14 cellular contexts compared by ENCODE assay signal in the genomic region with DNA sequence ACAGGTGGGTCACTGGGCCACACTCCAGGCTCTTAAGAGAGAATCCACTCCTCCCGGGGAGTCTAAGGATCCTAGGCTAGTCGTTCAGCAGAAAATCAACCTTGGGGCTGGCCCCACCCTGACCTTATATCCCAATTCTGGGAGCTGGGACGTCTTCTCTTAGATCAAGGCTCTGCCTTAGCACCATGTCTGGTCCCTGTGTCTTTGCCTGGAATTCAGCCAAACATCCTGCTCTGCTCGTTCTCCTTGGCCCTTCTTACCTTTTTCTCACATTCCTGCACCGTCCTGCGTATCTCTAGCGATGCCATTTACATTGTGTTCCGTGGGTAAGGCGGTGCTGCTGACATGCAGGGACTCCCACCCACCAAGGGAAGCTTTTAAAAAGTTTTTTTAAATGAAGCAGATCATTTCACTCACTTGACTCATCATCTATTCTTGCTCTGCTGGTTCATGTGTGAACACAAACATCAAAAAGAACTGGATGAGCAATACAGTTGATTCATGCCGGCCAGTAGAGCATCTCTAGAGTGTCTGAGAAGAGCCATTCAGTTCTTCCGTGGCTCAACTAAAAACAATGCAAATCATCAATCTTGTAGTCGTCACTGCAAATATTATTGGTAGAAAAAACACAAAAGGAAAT. TPM values are rescaled to one million over a fixed set of nuclear protein-coding genes. Genes with fewer than 3 reads are reported as not detected.
DNase-seq lines count a peak whose midpoint lies in the region; ATAC-seq and TF ChIP-seq lines count a peak whose summit lies in the region.
"Had no signal": no experiment of that assay in that cellular context is flagged by ENCODE, and none has a peak within 500 bp of the region (broad histone marks: within the 10 kb centered on the region; RNA-seq: fewer than 3 reads in every experiment).

No MANE protein-coding gene starts in this region.

- H3K4me1 ChIP-seq in osteoblast (ENCODE audit: insufficient read depth, low read length) (peaks cover 6% of the 10 kb centered on the region), neuronal stem cell (ENCODE audit: control insufficient read depth in 2 of 2, insufficient read depth in 1 of 2, low read depth in 1 of 2, low read length in 2 of 2) (peaks cover 0 to 5% of the 10 kb centered on the region in 2 donors)
- H3K4me1 ChIP-seq: testis had no signal

- H3K9me3 Mint-ChIP-seq in CD14-positive monocyte, result peaks cover 0 to 4% (median 0%) of the 10 kb centered on the region in 7 donors

- no peak overlapping the region for H3K9ac ChIP-seq in neuronal stem cell (ENCODE audit: low read depth, low read length, poor library complexity)

- H3K27ac Mint-ChIP-seq in CD14-positive monocyte, result no peak overlapping the region

- intact Hi-C loops in CD14-positive monocyte (cut with micrococcal nuclease), result no loop called here

- no peak overlapping the region for H2AK5ac ChIP-seq in neuronal stem cell (ENCODE audit: low read depth, low read length)

- no CpG with 5 or more reads among the region's 12 CpGs for WGBS in neuronal stem cell (ENCODE audit: extremely low coverage in 2 of 2, insufficient read length in 2 of 2, insufficient replicate concordance in 1 of 2), 2 donors

- no peaks in the 10 kb centered on the region for H4K20me1 ChIP-seq in osteoblast (ENCODE audit: insufficient read depth, low read length)

- peak overlapping the region; percentile 10 for H3K27ac ChIP-seq in epithelial cell of prostate
- no peak overlapping the region for H3K27ac ChIP-seq in osteoblast (ENCODE audit: low read depth, low read length)
- H3K27ac ChIP-seq in neuronal stem cell (replicated peaks; ENCODE audit: low read length), result no peak overlapping the region
- H3K27ac ChIP-seq: testis had no signal

- TF ChIP-seq CTCF in osteoblast (IDR thresholded peaks at IDR 0.05; ENCODE audit: extremely low read depth, low read depth, low read length) (no peak), CD14-positive monocyte (IDR thresholded peaks at IDR 0.05) (no peak)

- DNase-seq in GM03348 (ENCODE audit: low spot score), result peak; percentile 60
- DNase-seq in NCI-H345 treated with DMSO at 0.1 percent for 48 hours (lab: John Stamatoyannopoulos, UW; ENCODE audit: unreplicated experiment), result peak; percentile 9
- peak; percentile 66 for DNase-seq in epithelial cell of prostate (ENCODE audit: low read depth, low spot score)
- DNase-seq in osteoblast (ENCODE audit: insufficient read length, low spot score, missing footprints), result peak; percentile 91
- no peak for DNase-seq in neuronal stem cell (ENCODE audit: low spot score)
- no peak for DNase-seq in mesenteric fat pad (ENCODE audit: low spot score)
- DNase-seq in CD14-positive monocyte (ENCODE audit: low spot score), result no peak
- DNase-seq: activated T-cell treated with anti-CD3 and anti-CD28 coated beads for 4 hours, NCI-H1092 treated with DMSO at 0.1 percent for 48 hours, NCI-H524 treated with DMSO at 0.1 percent for 48 hours, SHP77 treated with DMSO at 0.1 percent for 48 hours, testis had no signal

- ATAC-seq in HG02884 (IDR thresholded peaks at IDR 0.05; ENCODE audit: unreplicated experiment), result no peak

- H3K23ac ChIP-seq in neuronal stem cell (ENCODE audit: low read depth, low read length, poor library complexity), result no peak overlapping the region

- no peak overlapping the region for H2BK12ac ChIP-seq in neuronal stem cell (ENCODE audit: low read length)

- H2BK120ac ChIP-seq in neuronal stem cell (ENCODE audit: low read depth, low read length), result no peak overlapping the region

- peaks cover 0 to 3% of the 10 kb centered on the region in 2 donors for H3K36me3 Mint-ChIP-seq in CD14-positive monocyte
- H3K36me3 Mint-ChIP-seq: brain had no signal

- H3K4me1 Mint-ChIP-seq in CD14-positive monocyte, result peaks cover 3% of the 10 kb centered on the region

- no peaks in the 10 kb centered on the region for H3K79me1 ChIP-seq in neuronal stem cell (ENCODE audit: low read depth, low read length)

- H2AFZ ChIP-seq in osteoblast (ENCODE audit: low read length) (no peak overlapping the region), neuronal stem cell (ENCODE audit: low read length) (no peak overlapping the region)

- H3K4me3 Mint-ChIP-seq in CD14-positive monocyte, result no peak overlapping the region
- H3K4me3 Mint-ChIP-seq: brain had no signal

- no peaks in the 10 kb centered on the region for H3K9me3 ChIP-seq in osteoblast (ENCODE audit: low read depth, low read length)
- H3K9me3 ChIP-seq in neuronal stem cell (replicated peaks in 1 of 2; ENCODE audit: control insufficient read depth in 2 of 2, insufficient read depth in 1 of 2, low read depth in 1 of 2, low read length in 2 of 2), result peaks cover 0 to 4% of the 10 kb centered on the region in 2 donors
- H3K9me3 ChIP-seq: testis had no signal

- no peak overlapping the region for H2BK5ac ChIP-seq in neuronal stem cell (ENCODE audit: low read length)

- no peaks in the 10 kb centered on the region for H3K79me2 ChIP-seq in osteoblast (ENCODE audit: insufficient read depth, low read length)

- H3K27me3 ChIP-seq in osteoblast (ENCODE audit: insufficient read depth, low read length) (peaks cover 33% of the 10 kb centered on the region), neuronal stem cell (ENCODE audit: control insufficient read depth in 3 of 3, insufficient read depth in 3 of 3, low read depth in 1 of 3, low read length in 3 of 3) (peaks cover 0 to 30% (median 0%) of the 10 kb centered on the region in 3 experiments)
- H3K27me3 ChIP-seq: testis had no signal

- no peak overlapping the region for H4K8ac ChIP-seq in neuronal stem cell (ENCODE audit: low read depth, low read length)

- H3K4me3 ChIP-seq in osteoblast (ENCODE audit: insufficient read depth, low read length) (no peak overlapping the region), neuronal stem cell (ENCODE audit: low read length in 2 of 2) (no peak overlapping the region)
- H3K4me3 ChIP-seq: testis had no signal

- H3K18ac ChIP-seq in neuronal stem cell (ENCODE audit: low read length), result no peak overlapping the region

- no peak overlapping the region for H4K91ac ChIP-seq in neuronal stem cell (ENCODE audit: low read depth, low read length, poor library complexity)

- peak overlapping the region; percentile 37 for H3K4me2 ChIP-seq in osteoblast (ENCODE audit: insufficient read depth, low read length)
- H3K4me2 ChIP-seq in neuronal stem cell (ENCODE audit: insufficient read depth, low read length, poor library complexity, severe bottlenecking), result no peak overlapping the region

- no peak overlapping the region for H2BK15ac ChIP-seq in neuronal stem cell (ENCODE audit: low read length)

- H3K36me3 ChIP-seq in osteoblast (ENCODE audit: insufficient read depth, low read length) (no peaks in the 10 kb centered on the region), neuronal stem cell (replicated peaks in 1 of 2; ENCODE audit: control insufficient read depth in 2 of 2, insufficient read depth in 2 of 2, low read length in 2 of 2) (no peaks in the 10 kb centered on the region)

- H3K4ac ChIP-seq in neuronal stem cell (ENCODE audit: low read length), result no peak overlapping the region

- no peak overlapping the region for H3K14ac ChIP-seq in neuronal stem cell (ENCODE audit: low read length)

- peaks cover 10 to 35% (median 22%) of the 10 kb centered on the region in 3 donors for H3K27me3 Mint-ChIP-seq in CD14-positive monocyte (ENCODE audit: low read depth in 3 of 3)

RNA-seq across cellular contexts. Expression of a gene that starts 50.2 kb away (rescaled TPM):
- total RNA-seq in osteoblast (not detected in 2 replicates), mesenteric fat pad (1.3 TPM)
- polyA plus RNA-seq in neuronal stem cell (2013, experiment 1 of 2), result not detected
- not detected for polyA plus RNA-seq in neuronal stem cell (2013, experiment 2 of 2)
- 1 to 10 TPM; 2.9 to 4.2 TPM for polyA plus RNA-seq in CD14-positive monocyte

Comparison
In these comparisons a context has a peak if more than half of its experiments do, and no peak if none do; other contexts are left out.
1. DNase-seq: peak in GM03348 (single experiment), NCI-H345 treated with DMSO at 0.1 percent for 48 hours (single experiment), epithelial cell of prostate (single experiment) and osteoblast (single experiment); none in neuronal stem cell (single experiment), mesenteric fat pad (single experiment) and CD14-positive monocyte (single experiment).